25 cellular contexts compared by ENCODE assay signal in genomic region chr2:156474316-156474715, GRCh38. TPM values are rescaled to one million over a fixed set of nuclear protein-coding genes. Genes with fewer than 3 reads are reported as not detected.
DNase-seq lines count a peak whose midpoint lies in the region; ATAC-seq, FAIRE-seq and TF ChIP-seq lines count a peak whose summit lies in the region.
"Had no signal": no experiment of that assay in that cellular context is flagged by ENCODE, and none has a peak within 500 bp of the region (broad histone marks: within the 10 kb centered on the region; RNA-seq: fewer than 3 reads in every experiment).

No MANE protein-coding gene starts in this region.

- CTCF ChIA-PET in RWPE1 (lab: Yijun Ruan, JAX) = no interaction called here

- POLR2A ChIA-PET in RWPE1 (lab: Yijun Ruan, JAX; ENCODE audit: low non-redundant PET) = no interaction called here

- TF ChIP-seq POLR2A in vagina (IDR thresholded peaks at IDR 0.05) = no peak

- no peak overlapping the region for H3K9ac ChIP-seq in keratinocyte (ENCODE audit: control insufficient read depth, extremely low read depth, insufficient read depth, low read length)

- TF ChIP-seq CTCF in RWPE1 (conservative IDR thresholded peaks at IDR 0.05; ENCODE audit: low read depth) (no peak), epithelial cell of esophagus (IDR thresholded peaks at IDR 0.05; ENCODE audit: insufficient read depth, low read depth, low read length, missing control alignments) (no peak), keratinocyte (optimal IDR thresholded peaks at IDR 0.05 in 1 of 3, IDR thresholded peaks at IDR 0.05 in 1 of 3, conservative IDR thresholded peaks at IDR 0.05 in 1 of 3; ENCODE audit: extremely low read depth in 1 of 3, insufficient read depth in 2 of 3, low read length in 3 of 3) (no peak), vagina (IDR thresholded peaks at IDR 0.05) (no peak)

- H3K4me2 ChIP-seq in keratinocyte (ENCODE audit: control insufficient read depth, extremely low read depth, insufficient read depth, low read depth, low read length) = peak overlapping the region; percentile 23
- H3K4me2 ChIP-seq: PC-9 had no signal

- peaks cover 20% of the 10 kb centered on the region for H3K79me2 ChIP-seq in keratinocyte (ENCODE audit: control insufficient read depth, insufficient read depth, low read length)

- H3K27me3 ChIP-seq in keratinocyte (ENCODE audit: control insufficient read depth, extremely low read depth, insufficient read depth, low read length) (no peaks in the 10 kb centered on the region), vagina (no peaks in the 10 kb centered on the region)

- no peak overlapping the region for H2AFZ ChIP-seq in keratinocyte (ENCODE audit: control insufficient read depth, low read length)
- H2AFZ ChIP-seq: PC-9 had no signal

- H3K9me3 ChIP-seq in keratinocyte (ENCODE audit: control insufficient read depth, low read depth, low read length) (no peaks in the 10 kb centered on the region), vagina (no peaks in the 10 kb centered on the region)
- H3K9me3 ChIP-seq: HAP-1 had no signal

- H3K4me3 ChIP-seq in epithelial cell of esophagus (ENCODE audit: low read length) (no peak overlapping the region), keratinocyte (ENCODE audit: control insufficient read depth in 2 of 3, extremely low read depth in 1 of 3, insufficient read depth in 2 of 3, low read depth in 1 of 3, low read length in 3 of 3) (no peak overlapping the region), vagina (no peak overlapping the region)
- H3K4me3 ChIP-seq: HAP-1, PC-9 had no signal

- H3K36me3 ChIP-seq in keratinocyte (ENCODE audit: control insufficient read depth in 2 of 2, extremely low read depth in 1 of 2, insufficient read depth in 2 of 2, low read length in 2 of 2) = peaks cover 0 to 5% of the 10 kb centered on the region in 2 experiments
- no peaks in the 10 kb centered on the region for H3K36me3 ChIP-seq in vagina

- H3K9me1 ChIP-seq in keratinocyte (ENCODE audit: control insufficient read depth, extremely low read depth, insufficient read depth, low read length) = no peaks in the 10 kb centered on the region

- ATAC-seq in GM21737 (IDR thresholded peaks at IDR 0.05; ENCODE audit: unreplicated experiment) = no peak

- FAIRE-seq in keratinocyte (lab: Jason Lieb, UNC) = no peak
- FAIRE-seq: G401.6 had no signal

- H4K20me1 ChIP-seq in keratinocyte (ENCODE audit: control insufficient read depth, extremely low read depth, insufficient read depth, low read length) = no peaks in the 10 kb centered on the region

- H3K4me1 ChIP-seq in keratinocyte (ENCODE audit: control insufficient read depth, extremely low read depth, insufficient read depth, low read length) (peaks cover 27% of the 10 kb centered on the region), vagina (peaks cover 38% of the 10 kb centered on the region)

- intact Hi-C loops in vagina (cut with DNase I) = no loop called here

- DNase-seq in A172 (ENCODE audit: low spot score) = peak; percentile 21
- peak; percentile 55 for DNase-seq in RWPE1 (ENCODE audit: low spot score)
- peak; percentile 84 for DNase-seq in epithelial cell of esophagus (ENCODE audit: low read depth)
- DNase-seq in keratinocyte (ENCODE audit: low read depth, low spot score) = peak; percentile 15
- DNase-seq in NCI-H2029 (lab: John Stamatoyannopoulos, UW) = no peak
- DNase-seq in DMS79 treated with DMSO at 0.1 percent for 48 hours (lab: John Stamatoyannopoulos, UW) = no peak
- DNase-seq in vagina (ENCODE audit: extremely low spot score in 2 of 2) = no peak
- DNase-seq: 8988T; C1 segment of cervical spinal cord; CD4-positive, alpha-beta memory T cell; COR-L47; DMS53; GOT3; HFFc6; IMR-90; KG1; MM.1S; NCI-H2029 treated with DMSO at 0.1 percent for 48 hours; NCI-H526 treated with DMSO at 0.1 percent for 48 hours; PC-9; RPMI8226; SHP77 treated with DMSO at 0.1 percent for 48 hours had no signal

- dilution Hi-C loops in keratinocyte (cut with MboI; ENCODE audit: extremely low pct_ligation_motif_present, low sequenced_read_pairs) = no loop called here

- no peak overlapping the region for H3K27ac ChIP-seq in RWPE1
- H3K27ac ChIP-seq in keratinocyte (ENCODE audit: control insufficient read depth, insufficient read depth, low read length) = peak overlapping the region; percentile 36
- no peak overlapping the region for H3K27ac ChIP-seq in vagina
- H3K27ac ChIP-seq: PC-9 had no signal

RNA-seq across cellular contexts. Expression of gene GPD2, which starts 38.1 kb away (rescaled TPM):
- total RNA-seq in A172 (2014; rRNA removed; shearing (Covaris generic)) = 93.5 and 114 TPM in 2 replicates
- polyA plus RNA-seq in keratinocyte = 16.3 to 27.6 TPM (median 18.3 TPM) in 3 replicates
- 30.8 TPM for polyA plus RNA-seq in keratinocyte (2011; ENCODE audit: low read depth)
- polyA plus RNA-seq in keratinocyte (2011; cell fraction: cytosol; rRNA removed) = 11.1 and 14.2 TPM in 2 replicates
- polyA plus RNA-seq in keratinocyte (2011; cell fraction: nucleus; rRNA removed) = 21.7 and 34.2 TPM in 2 replicates
- 11.5 and 27.7 TPM in 2 replicates for polyA plus RNA-seq in keratinocyte (2012; ENCODE audit: low replicate concordance)
- 30.6 to 87.4 TPM (median 49.5 TPM) in 3 replicates for polyA minus RNA-seq in keratinocyte
- 26.9 TPM for polyA minus RNA-seq in keratinocyte (2011; cell fraction: cytosol; rRNA and poly(A)+ RNA removed)
- polyA minus RNA-seq in keratinocyte (2011; cell fraction: nucleus; rRNA and poly(A)+ RNA removed) = 45.5 and 76.5 TPM in 2 replicates
- total RNA-seq in vagina = 30.4 TPM

Comparison
In these comparisons a context has a peak if more than half of its experiments do, and no peak if none do; other contexts are left out.
1. DNase-seq: peak in A172 (single experiment), RWPE1 (single experiment), epithelial cell of esophagus (single experiment) and keratinocyte (single experiment); none in NCI-H2029 (single experiment), DMS79 treated with DMSO at 0.1 percent for 48 hours (single experiment) and vagina (0 of 2).